ENCODE assay signal across 10 cellular contexts in genomic region chr13:23753523-23753922, GRCh38.
A peak's percentile ranks its signal among the peaks of the same experiment; 100 is the strongest.
DNase-seq lines count a peak whose midpoint lies in the region; ATAC-seq and TF ChIP-seq lines count a peak whose summit lies in the region.
"Had no signal": no experiment of that assay in that cellular context is flagged by ENCODE, and none has a peak within 500 bp of the region (broad histone marks: within the 10 kb centered on the region; RNA-seq: fewer than 3 reads in every experiment).

No MANE protein-coding gene starts in this region.

- H3K4me3 Mint-ChIP-seq in brain = no peak overlapping the region
- H3K4me3 Mint-ChIP-seq: immature natural killer cell had no signal

- intact Hi-C loops in left lung (cut with DNase I) = no loop called here

- TF ChIP-seq CTCF in brain (conservative IDR thresholded peaks at IDR 0.05) (no peak), left lung (IDR thresholded peaks at IDR 0.05) (no peak)

- no peaks in the 10 kb centered on the region for H3K27me3 Mint-ChIP-seq in brain

- ATAC-seq in left lung (peak; percentile 82), GM21825 (IDR thresholded peaks at IDR 0.05; ENCODE audit: unreplicated experiment) (no peak), GM21717 (IDR thresholded peaks at IDR 0.05; ENCODE audit: unreplicated experiment) (no peak)

- peak; percentile 31 for DNase-seq in A172 (ENCODE audit: low spot score)
- DNase-seq in HT-29 (ENCODE audit: low spot score) = peak; percentile 63
- DNase-seq in left lung = no peak
- no peak for DNase-seq in SHP77 treated with DMSO at 0.1 percent for 48 hours (lab: John Stamatoyannopoulos, UW)
- DNase-seq in SHP77 (lab: John Stamatoyannopoulos, UW) = no peak
- DNase-seq: immature natural killer cell, NCI-H69 had no signal

- peaks cover 24% of the 10 kb centered on the region for H3K4me1 Mint-ChIP-seq in brain
- H3K4me1 Mint-ChIP-seq: immature natural killer cell had no signal

- no peaks in the 10 kb centered on the region for H3K36me3 Mint-ChIP-seq in brain

- H3K4me1 ChIP-seq in left lung = peaks cover 12 to 25% of the 10 kb centered on the region in 2 donors

- H3K27ac Mint-ChIP-seq in brain = peak overlapping the region in 4 of 5 experiments; percentile 7 to 84 (median 44)
- H3K27ac Mint-ChIP-seq: immature natural killer cell had no signal

- no peaks in the 10 kb centered on the region for H3K27me3 ChIP-seq in left lung

- no peaks in the 10 kb centered on the region for H3K36me3 ChIP-seq in left lung

- H3K9me3 Mint-ChIP-seq in brain = no peaks in the 10 kb centered on the region
- H3K9me3 Mint-ChIP-seq: immature natural killer cell had no signal

- H3K27ac ChIP-seq in left lung = peak overlapping the region; percentile 22 to 54

- no peak overlapping the region for H3K4me3 ChIP-seq in left lung

- H3K9me3 ChIP-seq in left lung = no peaks in the 10 kb centered on the region

Comparison
In these comparisons a context has a peak if more than half of its experiments do, and no peak if none do; other contexts are left out.
1. DNase-seq: peak in A172 (single experiment) and HT-29 (single experiment); none in left lung (0 of 2), SHP77 treated with DMSO at 0.1 percent for 48 hours (single experiment) and SHP77 (0 of 2).